In genomic region chr1:43048601-43049011, GRCh38 we compare ENCODE assay signal across 1 cellular context.
TF ChIP-seq lines count a peak whose summit lies in the region.

No MANE protein-coding gene starts in this region.

TF ChIP-seq in WTC11, 78 proteins besides CTCF, POLR2A, EP300 and RAD21 (continued from another document):
- TF ChIP-seq NFYB (CRISPR knock-in tag; conservative IDR thresholded peaks at IDR 0.05; ENCODE audit: low read depth) (no peak), FOXP1 (CRISPR knock-in tag; IDR thresholded peaks at IDR 0.05; ENCODE audit: borderline replicate concordance) (no peak), ZNF416 (CRISPR knock-in tag; IDR thresholded peaks at IDR 0.05) (no peak), ZNF263 (CRISPR knock-in tag; IDR thresholded peaks at IDR 0.05; ENCODE audit: low read depth) (no peak), ZNF138 (CRISPR knock-in tag; conservative IDR thresholded peaks at IDR 0.05) (no peak), ZNF219 (CRISPR knock-in tag; IDR thresholded peaks at IDR 0.05; ENCODE audit: borderline replicate concordance) (no peak), TP53 (CRISPR knock-in tag; IDR thresholded peaks at IDR 0.05) (no peak), HMGA2 (CRISPR knock-in tag; IDR thresholded peaks at IDR 0.05) (no peak), MAX (CRISPR knock-in tag; IDR thresholded peaks at IDR 0.05) (no peak)
- TF ChIP-seq, protein P1, sequence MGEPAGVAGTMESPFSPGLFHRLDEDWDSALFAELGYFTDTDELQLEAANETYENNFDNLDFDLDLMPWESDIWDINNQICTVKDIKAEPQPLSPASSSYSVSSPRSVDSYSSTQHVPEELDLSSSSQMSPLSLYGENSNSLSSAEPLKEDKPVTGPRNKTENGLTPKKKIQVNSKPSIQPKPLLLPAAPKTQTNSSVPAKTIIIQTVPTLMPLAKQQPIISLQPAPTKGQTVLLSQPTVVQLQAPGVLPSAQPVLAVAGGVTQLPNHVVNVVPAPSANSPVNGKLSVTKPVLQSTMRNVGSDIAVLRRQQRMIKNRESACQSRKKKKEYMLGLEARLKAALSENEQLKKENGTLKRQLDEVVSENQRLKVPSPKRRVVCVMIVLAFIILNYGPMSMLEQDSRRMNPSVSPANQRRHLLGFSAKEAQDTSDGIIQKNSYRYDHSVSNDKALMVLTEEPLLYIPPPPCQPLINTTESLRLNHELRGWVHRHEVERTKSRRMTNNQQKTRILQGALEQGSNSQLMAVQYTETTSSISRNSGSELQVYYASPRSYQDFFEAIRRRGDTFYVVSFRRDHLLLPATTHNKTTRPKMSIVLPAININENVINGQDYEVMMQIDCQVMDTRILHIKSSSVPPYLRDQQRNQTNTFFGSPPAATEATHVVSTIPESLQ (CRISPR knock-in tag; IDR thresholded peaks at IDR 0.05), result no peak
